9 cellular contexts compared by ENCODE assay signal in genomic region chr15:73050561-73051297, GRCh38. TPM values are rescaled to one million over a fixed set of nuclear protein-coding genes. Genes with fewer than 3 reads are reported as not detected.
A peak's percentile ranks its signal among the peaks of the same experiment; 100 is the strongest.
DNase-seq lines count a peak whose midpoint lies in the region; ATAC-seq and FAIRE-seq lines count a peak whose summit lies in the region.
"Had no signal": no experiment of that assay in that cellular context is flagged by ENCODE, and none has a peak within 500 bp of the region (broad histone marks: within the 10 kb centered on the region; RNA-seq: fewer than 3 reads in every experiment).

No MANE protein-coding gene starts in this region.

- ATAC-seq in activated CD8-positive, alpha-beta T cell treated with anti-CD3 and anti-CD28 coated beads, Interleukin-2, amount 10 ng/mL, durations not matched to agents 7 days and 5 days, result no peak
- ATAC-seq in HG03108 (IDR thresholded peaks at IDR 0.05; ENCODE audit: unreplicated experiment), result no peak
- ATAC-seq in HG03457 (IDR thresholded peaks at IDR 0.05; ENCODE audit: unreplicated experiment), result no peak

- peaks cover 12% of the 10 kb centered on the region for H3K27me3 ChIP-seq in HUES64 (ENCODE audit: insufficient read depth, low read length)
- peaks cover 9% of the 10 kb centered on the region for H3K27me3 ChIP-seq in iPS-15b (ENCODE audit: control insufficient read depth, insufficient read depth, low read length)
- H3K27me3 ChIP-seq in small intestine (ENCODE audit: control insufficient read depth in 2 of 2, insufficient read depth in 2 of 2, low read length in 2 of 2), result no peaks in the 10 kb centered on the region

- H3K9me3 ChIP-seq in HUES64 (ENCODE audit: insufficient read depth, low read depth, low read length), result no peaks in the 10 kb centered on the region
- H3K9me3 ChIP-seq in iPS-15b (ENCODE audit: control insufficient read depth, insufficient read depth, low read length), result no peaks in the 10 kb centered on the region
- H3K9me3 ChIP-seq in small intestine (ENCODE audit: control insufficient read depth, low read depth), result no peaks in the 10 kb centered on the region

- POLR2A ChIA-PET in activated CD8-positive, alpha-beta T cell treated with anti-CD3 and anti-CD28 coated beads, Interleukin-2, amount 10 ng/mL, durations not matched to agents 7 days and 5 days (lab: Charles Lee), result no interaction called here

- H3K27me3 Mint-ChIP-seq in activated CD8-positive, alpha-beta T cell treated with anti-CD3 and anti-CD28 coated beads, Interleukin-2, amount 10 ng/mL, durations not matched to agents 7 days and 5 days (ENCODE audit: low read depth), result peaks cover 40% of the 10 kb centered on the region

- H3K36me3 Mint-ChIP-seq in activated CD8-positive, alpha-beta T cell treated with anti-CD3 and anti-CD28 coated beads, Interleukin-2, amount 10 ng/mL, durations not matched to agents 7 days and 5 days (ENCODE audit: low read depth), result no peaks in the 10 kb centered on the region

- peak overlapping the region; percentile 61 for H3K4me3 Mint-ChIP-seq in activated CD8-positive, alpha-beta T cell treated with anti-CD3 and anti-CD28 coated beads, Interleukin-2, amount 10 ng/mL, durations not matched to agents 7 days and 5 days

- H3K4me1 ChIP-seq in HUES64 (ENCODE audit: insufficient read depth, low read length) (peaks cover 21% of the 10 kb centered on the region), iPS-15b (ENCODE audit: control insufficient read depth, insufficient read depth, low read length) (peaks cover 3% of the 10 kb centered on the region), small intestine (ENCODE audit: control insufficient read depth in 2 of 2, insufficient read depth in 1 of 2, low read depth in 1 of 2, low read length in 1 of 2) (peaks cover 0 to under 1% of the 10 kb centered on the region in 2 donors)

- H3K36me3 ChIP-seq in HUES64 (ENCODE audit: insufficient read depth, low read length), result no peaks in the 10 kb centered on the region
- H3K36me3 ChIP-seq in iPS-15b (ENCODE audit: control insufficient read depth, insufficient read depth, low read length), result no peaks in the 10 kb centered on the region
- no peaks in the 10 kb centered on the region for H3K36me3 ChIP-seq in small intestine (ENCODE audit: control insufficient read depth in 2 of 2, insufficient read depth in 2 of 2, low read length in 2 of 2)

- CTCF ChIA-PET in activated CD8-positive, alpha-beta T cell treated with anti-CD3 and anti-CD28 coated beads, Interleukin-2, amount 10 ng/mL, durations not matched to agents 7 days and 5 days (lab: Charles Lee), result interaction anchor here (0.7 to 1.3 kb wide), 3 partner anchors 12 to 323 kb away, joined by 3 read pairs; no protein-coding TSS in a partner anchor

- H3K27ac Mint-ChIP-seq in activated CD8-positive, alpha-beta T cell treated with anti-CD3 and anti-CD28 coated beads, Interleukin-2, amount 10 ng/mL, durations not matched to agents 7 days and 5 days, result no peak overlapping the region

- no peak for FAIRE-seq in small intestine (lab: Jason Lieb, UNC)

- peaks cover 13% of the 10 kb centered on the region for H3K4me1 Mint-ChIP-seq in activated CD8-positive, alpha-beta T cell treated with anti-CD3 and anti-CD28 coated beads, Interleukin-2, amount 10 ng/mL, durations not matched to agents 7 days and 5 days (ENCODE audit: low read depth)

- no peak overlapping the region for H3K27ac ChIP-seq in HUES64 (ENCODE audit: low read depth, low read length)
- H3K27ac ChIP-seq in small intestine (ENCODE audit: low read depth in 1 of 2, low read length in 1 of 2), result peak overlapping the region; percentile 82 to 96

- WGBS in HUES64, result 59% methylated on average over 9 of the region's 10 CpGs
- 19 to 25% (median 24%) methylated on average over 10 of the region's 10 CpGs for WGBS in small intestine, 3 donors

- H3K9me3 Mint-ChIP-seq in activated CD8-positive, alpha-beta T cell treated with anti-CD3 and anti-CD28 coated beads, Interleukin-2, amount 10 ng/mL, durations not matched to agents 7 days and 5 days (ENCODE audit: insufficient read depth), result no peaks in the 10 kb centered on the region

- H3K4me3 ChIP-seq in HUES64 (ENCODE audit: low read length) (peak overlapping the region; percentile 65), iPS-15b (ENCODE audit: low read depth, low read length) (peak overlapping the region; percentile 55), small intestine (ENCODE audit: low read depth in 1 of 2, low read length in 2 of 2) (peak overlapping the region in 1 of 2 donors; percentile 98)

- H3K9ac ChIP-seq in HUES64 (ENCODE audit: low read depth, low read length), result peak overlapping the region; percentile 74
- peak overlapping the region; percentile 74 for H3K9ac ChIP-seq in iPS-15b (ENCODE audit: low read depth, low read length)

- DNase-seq in activated CD8-positive, alpha-beta T cell treated with anti-CD3 and anti-CD28 coated beads, Interleukin-2, amount 10 ng/mL, durations not matched to agents 7 days and 5 days, result no peak
- DNase-seq in small intestine (no peak), NCI-H1436 (lab: John Stamatoyannopoulos, UW) (no peak), ureter (ENCODE audit: low spot score) (no peak)
- DNase-seq: NCI-H345 had no signal

RNA-seq across cellular contexts. Expression of gene NEO1, which starts 1.5 kb away (rescaled TPM):
- polyA plus RNA-seq in HUES64 (2013, experiment 1 of 2), result 30.6 TPM
- polyA plus RNA-seq in HUES64 (2013, experiment 2 of 2), result 36.3 TPM
- total RNA-seq in activated CD8-positive, alpha-beta T cell treated with anti-CD3 and anti-CD28 coated beads, Interleukin-2, amount 10 ng/mL, durations not matched to agents 7 days and 5 days, result 1 to 10 TPM in 1 of 2 experiments, under 1 TPM in 1; 0.78 to 1.7 TPM
- polyA plus RNA-seq in small intestine, result 10 to 100 TPM in 2 of 3 donors, 1 to 10 TPM in 1; 8.4 to 28.8 (median 14.5) TPM
- total RNA-seq in ureter, result 36.0 TPM

Comparison
In these comparisons a context has a peak if more than half of its experiments do, and no peak if none do; other contexts are left out.
1. RNA of gene NEO1, which starts 1.5 kb away (total RNA-seq): 36.0 TPM in ureter (single experiment); 0.78 to 1.7 TPM in activated CD8-positive, alpha-beta T cell treated with anti-CD3 and anti-CD28 coated beads, Interleukin-2, amount 10 ng/mL, durations not matched to agents 7 days and 5 days; every median in the first group is over 10 times any median in the second.